Comparison of ENCODE assay signal across 2 cellular contexts in the genomic region with DNA sequence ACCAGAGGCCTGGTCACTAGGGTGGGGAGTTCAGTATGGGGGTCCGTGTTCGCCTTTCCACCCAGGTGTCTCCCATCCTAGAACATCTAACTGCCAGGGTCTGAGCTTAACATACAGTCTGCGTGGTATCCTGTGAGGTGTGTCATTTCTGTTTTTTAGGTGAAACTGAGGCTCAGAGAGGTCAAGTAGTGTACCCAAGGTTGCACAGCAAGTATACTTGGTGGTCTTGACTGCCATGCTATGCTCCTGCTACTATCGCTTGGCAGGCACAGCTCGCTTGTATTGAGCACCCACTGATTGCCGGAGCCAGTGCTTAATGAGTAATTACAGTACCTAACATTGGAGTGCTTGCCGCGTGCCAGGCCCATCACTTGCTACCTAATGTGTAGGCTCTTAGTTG.
TF ChIP-seq lines count a peak whose summit lies in the region.

No MANE protein-coding gene starts in this region.

TF ChIP-seq in A549, 52 proteins besides CTCF, POLR2A, EP300 and RAD21:
- TF ChIP-seq RARB (CRISPR knock-in tag; IDR thresholded peaks at IDR 0.05) (no peak), ZFP36 (IDR thresholded peaks at IDR 0.05; ENCODE audit: borderline replicate concordance, partially characterized antibody) (peak; percentile 32)

TF ChIP-seq in SK-N-SH, 30 proteins besides CTCF, POLR2A, EP300 and RAD21:
- no peak for TF ChIP-seq CHD2 (IDR thresholded peaks at IDR 0.05; ENCODE audit: low read length, partially characterized antibody)
- TF ChIP-seq TCF12 (IDR thresholded peaks at IDR 0.05): no peak
- TF ChIP-seq, protein P1, sequence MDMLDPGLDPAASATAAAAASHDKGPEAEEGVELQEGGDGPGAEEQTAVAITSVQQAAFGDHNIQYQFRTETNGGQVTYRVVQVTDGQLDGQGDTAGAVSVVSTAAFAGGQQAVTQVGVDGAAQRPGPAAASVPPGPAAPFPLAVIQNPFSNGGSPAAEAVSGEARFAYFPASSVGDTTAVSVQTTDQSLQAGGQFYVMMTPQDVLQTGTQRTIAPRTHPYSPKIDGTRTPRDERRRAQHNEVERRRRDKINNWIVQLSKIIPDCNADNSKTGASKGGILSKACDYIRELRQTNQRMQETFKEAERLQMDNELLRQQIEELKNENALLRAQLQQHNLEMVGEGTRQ (IDR thresholded peaks at IDR 0.05; ENCODE audit: borderline replicate concordance, low read depth, low read length): no peak
- TF ChIP-seq YY1 (IDR thresholded peaks at IDR 0.05; ENCODE audit: low read depth): no peak
- no peak for TF ChIP-seq REST (IDR thresholded peaks at IDR 0.05; ENCODE audit: low read depth, low read length)
- no peak for TF ChIP-seq JUND (IDR thresholded peaks at IDR 0.05)
- no peak for TF ChIP-seq TEAD4 (IDR thresholded peaks at IDR 0.05; ENCODE audit: borderline replicate concordance, insufficient read depth)
- TF ChIP-seq POLR2AphosphoS5 (IDR thresholded peaks at IDR 0.05; ENCODE audit: low read depth, low read length): no peak
- TF ChIP-seq RCOR1 (IDR thresholded peaks at IDR 0.05; ENCODE audit: low read length): no peak
- no peak for TF ChIP-seq USF1 (IDR thresholded peaks at IDR 0.05; ENCODE audit: borderline replicate concordance, low read depth)
- TF ChIP-seq, protein P2, sequence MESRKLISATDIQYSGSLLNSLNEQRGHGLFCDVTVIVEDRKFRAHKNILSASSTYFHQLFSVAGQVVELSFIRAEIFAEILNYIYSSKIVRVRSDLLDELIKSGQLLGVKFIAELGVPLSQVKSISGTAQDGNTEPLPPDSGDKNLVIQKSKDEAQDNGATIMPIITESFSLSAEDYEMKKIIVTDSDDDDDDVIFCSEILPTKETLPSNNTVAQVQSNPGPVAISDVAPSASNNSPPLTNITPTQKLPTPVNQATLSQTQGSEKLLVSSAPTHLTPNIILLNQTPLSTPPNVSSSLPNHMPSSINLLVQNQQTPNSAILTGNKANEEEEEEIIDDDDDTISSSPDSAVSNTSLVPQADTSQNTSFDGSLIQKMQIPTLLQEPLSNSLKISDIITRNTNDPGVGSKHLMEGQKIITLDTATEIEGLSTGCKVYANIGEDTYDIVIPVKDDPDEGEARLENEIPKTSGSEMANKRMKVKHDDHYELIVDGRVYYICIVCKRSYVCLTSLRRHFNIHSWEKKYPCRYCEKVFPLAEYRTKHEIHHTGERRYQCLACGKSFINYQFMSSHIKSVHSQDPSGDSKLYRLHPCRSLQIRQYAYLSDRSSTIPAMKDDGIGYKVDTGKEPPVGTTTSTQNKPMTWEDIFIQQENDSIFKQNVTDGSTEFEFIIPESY (IDR thresholded peaks at IDR 0.05; ENCODE audit: borderline replicate concordance, low read depth): no peak
- no peak for TF ChIP-seq MAX (IDR thresholded peaks at IDR 0.05; ENCODE audit: low read depth)
- no peak for TF ChIP-seq NFIC (IDR thresholded peaks at IDR 0.05; ENCODE audit: borderline replicate concordance)
- TF ChIP-seq SMC3 (IDR thresholded peaks at IDR 0.05; ENCODE audit: low read depth, low read length): no peak
- TF ChIP-seq FOXJ3 (CRISPR knock-in tag; IDR thresholded peaks at IDR 0.05): no peak
- TF ChIP-seq, protein P3, sequence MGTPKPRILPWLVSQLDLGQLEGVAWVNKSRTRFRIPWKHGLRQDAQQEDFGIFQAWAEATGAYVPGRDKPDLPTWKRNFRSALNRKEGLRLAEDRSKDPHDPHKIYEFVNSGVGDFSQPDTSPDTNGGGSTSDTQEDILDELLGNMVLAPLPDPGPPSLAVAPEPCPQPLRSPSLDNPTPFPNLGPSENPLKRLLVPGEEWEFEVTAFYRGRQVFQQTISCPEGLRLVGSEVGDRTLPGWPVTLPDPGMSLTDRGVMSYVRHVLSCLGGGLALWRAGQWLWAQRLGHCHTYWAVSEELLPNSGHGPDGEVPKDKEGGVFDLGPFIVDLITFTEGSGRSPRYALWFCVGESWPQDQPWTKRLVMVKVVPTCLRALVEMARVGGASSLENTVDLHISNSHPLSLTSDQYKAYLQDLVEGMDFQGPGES (IDR thresholded peaks at IDR 0.05; ENCODE audit: low read depth, low read length): no peak
- TF ChIP-seq RXRA (IDR thresholded peaks at IDR 0.05; ENCODE audit: borderline replicate concordance, low read depth): no peak
- no peak for TF ChIP-seq TAF1 (IDR thresholded peaks at IDR 0.05; ENCODE audit: borderline replicate concordance, low read depth, low read length)
